Comparison of ENCODE assay signal across 1 cellular context in the genomic region with DNA sequence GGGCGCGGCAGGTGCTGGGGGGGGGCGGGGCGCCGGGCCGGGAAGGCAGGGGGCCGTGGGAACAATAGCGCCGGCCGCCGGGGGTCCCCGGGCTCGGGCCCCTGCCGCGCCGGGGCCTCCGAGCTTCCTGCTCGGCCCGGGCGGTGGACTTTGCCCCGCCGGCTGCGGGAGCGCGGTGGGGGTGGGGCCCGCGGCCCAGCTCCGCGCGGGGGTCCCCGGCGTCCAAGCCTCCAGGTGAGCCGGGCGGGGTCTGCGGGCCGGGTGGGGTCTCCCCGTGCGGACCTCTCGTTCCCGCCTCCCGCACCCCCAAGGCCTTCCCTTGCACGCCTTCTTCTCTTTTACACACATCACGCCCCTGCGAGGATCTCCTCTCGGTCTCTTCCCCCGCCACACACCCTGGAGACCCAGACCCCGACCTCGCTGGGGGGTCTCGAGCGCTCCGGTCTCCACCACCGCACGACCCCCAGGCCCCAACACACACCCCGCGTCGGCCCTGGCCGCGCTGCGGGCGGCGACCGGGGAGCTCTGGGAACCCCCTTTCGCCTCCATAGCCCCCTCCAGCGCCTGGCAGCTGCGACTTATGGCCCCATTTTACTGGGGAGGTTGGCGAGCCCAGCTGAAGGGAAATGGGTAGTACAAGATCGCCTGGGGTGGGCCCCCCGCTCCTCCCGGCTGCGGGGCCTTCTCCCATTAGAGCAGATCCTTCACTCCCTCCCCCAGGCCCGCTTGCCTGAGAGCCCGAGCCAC.
A peak's percentile ranks its signal among the peaks of the same experiment; 100 is the strongest.
TF ChIP-seq lines count a peak whose summit lies in the region.

No MANE protein-coding gene starts in this region.

TF ChIP-seq in HepG2, 621 proteins besides CTCF, POLR2A, EP300 and RAD21 (continued from another document):
- no peak for TF ChIP-seq ZNF512B (CRISPR knock-in tag; IDR thresholded peaks at IDR 0.05; ENCODE audit: borderline replicate concordance)
- no peak for TF ChIP-seq RXRB (CRISPR knock-in tag; IDR thresholded peaks at IDR 0.05; ENCODE audit: borderline replicate concordance)
- peak; percentile 26; the same call in 1 of the 2 replicates for TF ChIP-seq GABPA (IDR thresholded peaks at IDR 0.05; ENCODE audit: low read depth, low read length)
- TF ChIP-seq GABPA (CRISPR knock-in tag; IDR thresholded peaks at IDR 0.05; ENCODE audit: low read depth) = no peak
- TF ChIP-seq AGO2 (optimal IDR thresholded peaks at IDR 0.05; ENCODE audit: low read depth, low read length) = peak; percentile 87
- TF ChIP-seq ZNF619 (CRISPR knock-in tag; IDR thresholded peaks at IDR 0.05) = 0 out of 2 replicates have a peak, but pooled peaks have one; percentile 43
- TF ChIP-seq FOXC1 (CRISPR knock-in tag; IDR thresholded peaks at IDR 0.05; ENCODE audit: borderline replicate concordance) = no peak
- TF ChIP-seq ZNF687 (CRISPR knock-in tag; IDR thresholded peaks at IDR 0.05) = peak; percentile 51
- TF ChIP-seq PITX1 (CRISPR knock-in tag; IDR thresholded peaks at IDR 0.05) = no peak
- no peak for TF ChIP-seq SCMH1 (CRISPR knock-in tag; IDR thresholded peaks at IDR 0.05; ENCODE audit: borderline replicate concordance)
- TF ChIP-seq ZNF496 (CRISPR knock-in tag; IDR thresholded peaks at IDR 0.05; ENCODE audit: insufficient replicate concordance) = no peak
- 0 out of 3 replicates have a peak, but pooled peaks have one; percentile 4 for TF ChIP-seq MXI1 (IDR thresholded peaks at IDR 0.05; ENCODE audit: borderline replicate concordance, low read depth, low read length)
- TF ChIP-seq ZBTB1 (CRISPR knock-in tag; IDR thresholded peaks at IDR 0.05; ENCODE audit: borderline replicate concordance) = no peak
- TF ChIP-seq HMGXB4 (CRISPR knock-in tag; IDR thresholded peaks at IDR 0.05; ENCODE audit: borderline replicate concordance in 1 of 2, low read depth in 1 of 2) = peak in 1 of 2 experiments; percentile 38; a peak in 2 of 4 replicates
- TF ChIP-seq ZNF790 (CRISPR knock-in tag; IDR thresholded peaks at IDR 0.05; ENCODE audit: borderline replicate concordance) = 0 out of 2 replicates have a peak, but pooled peaks have one; percentile 52
- TF ChIP-seq ZFX (CRISPR knock-in tag; IDR thresholded peaks at IDR 0.05; ENCODE audit: low read depth) = peak; percentile 41
- peak; percentile 42; the same call in 1 of the 2 replicates for TF ChIP-seq ZNF605 (CRISPR knock-in tag; IDR thresholded peaks at IDR 0.05)
- no peak for TF ChIP-seq ZNF879 (CRISPR knock-in tag; IDR thresholded peaks at IDR 0.05)
- TF ChIP-seq ZEB1 (IDR thresholded peaks at IDR 0.05; ENCODE audit: insufficient replicate concordance, low read depth) = peak; percentile 38
- no peak for TF ChIP-seq ZNF672 (CRISPR knock-in tag; IDR thresholded peaks at IDR 0.05)
- TF ChIP-seq SNAPC5 (CRISPR knock-in tag; IDR thresholded peaks at IDR 0.05; ENCODE audit: borderline replicate concordance) = no peak
- TF ChIP-seq, protein P1, sequence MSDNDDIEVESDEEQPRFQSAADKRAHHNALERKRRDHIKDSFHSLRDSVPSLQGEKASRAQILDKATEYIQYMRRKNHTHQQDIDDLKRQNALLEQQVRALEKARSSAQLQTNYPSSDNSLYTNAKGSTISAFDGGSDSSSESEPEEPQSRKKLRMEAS (IDR thresholded peaks at IDR 0.05) = 0 out of 2 replicates have a peak, but pooled peaks have one; percentile 8
- TF ChIP-seq ZNF839 (CRISPR knock-in tag; IDR thresholded peaks at IDR 0.05; ENCODE audit: borderline replicate concordance) = no peak
- peak; percentile 83 for TF ChIP-seq AGO1 (IDR thresholded peaks at IDR 0.05; ENCODE audit: low read depth, low read length, poor library complexity, severe bottlenecking)
- peak; percentile 66 for TF ChIP-seq ZFY (CRISPR knock-in tag; IDR thresholded peaks at IDR 0.05)
- TF ChIP-seq ZNF629 (CRISPR knock-in tag; conservative IDR thresholded peaks at IDR 0.05) = 0 out of 2 replicates have a peak, but pooled peaks have one; percentile 45
- TF ChIP-seq UBTF (CRISPR knock-in tag; IDR thresholded peaks at IDR 0.05) = peak; percentile 28; the same call in 1 of the 2 replicates
- TF ChIP-seq POGK (CRISPR knock-in tag; conservative IDR thresholded peaks at IDR 0.05) = no peak
- TF ChIP-seq MXD4 (CRISPR knock-in tag; IDR thresholded peaks at IDR 0.05) = no peak
- TF ChIP-seq RBFOX2 (IDR thresholded peaks at IDR 0.05; ENCODE audit: low read depth, low read length) = peak; percentile 71
- TF ChIP-seq ZNF569 (CRISPR knock-in tag; IDR thresholded peaks at IDR 0.05; ENCODE audit: borderline replicate concordance) = no peak
- no peak for TF ChIP-seq ZNF557 (CRISPR knock-in tag; IDR thresholded peaks at IDR 0.05)
